8 cellular contexts compared by ENCODE assay signal in genomic region chr14:96391293-96392118, GRCh38. TPM values are rescaled to one million over a fixed set of nuclear protein-coding genes. Genes with fewer than 3 reads are reported as not detected.
DNase-seq lines count a peak whose midpoint lies in the region; ATAC-seq and TF ChIP-seq lines count a peak whose summit lies in the region.

No MANE protein-coding gene starts in this region.

- DNase-seq in GM04504 (ENCODE audit: low read depth) (peak; percentile 84), HFF-Myc (ENCODE audit: extremely low read depth, low read depth) (peak; percentile 55), MV-4-11 (lab: John Stamatoyannopoulos, UW) (peak; percentile 89), SJSA1 (ENCODE audit: low read depth in 1 of 2, low spot score in 2 of 2) (peak; percentile 72 to 97), glomerular visceral epithelial cell (ENCODE audit: extremely low spot score) (peak; percentile 98), omental fat pad (ENCODE audit: low spot score) (peak; percentile 95), testis (peak; percentile 93)
- peak; percentile 99 for DNase-seq in activated naive CD4-positive, alpha-beta T cell treated with anti-CD3 and anti-CD28 coated beads, Interleukin-2, amount 10 ng/mL, durations not matched to agents 7 days and 5 days

- H3K27ac ChIP-seq in SJSA1, result no peak overlapping the region; the same call in 1 of the 2 replicates
- peak overlapping the region in 1 of 2 donors; percentile 75 for H3K27ac ChIP-seq in testis

- no peak for TF ChIP-seq CTCF in HFF-Myc (IDR thresholded peaks at IDR 0.05; ENCODE audit: low read depth, low read length, missing control alignments)
- TF ChIP-seq CTCF in omental fat pad (IDR thresholded peaks at IDR 0.05), result no peak
- no peak for TF ChIP-seq CTCF in testis (IDR thresholded peaks at IDR 0.05)

- H3K27me3 Mint-ChIP-seq in activated naive CD4-positive, alpha-beta T cell treated with anti-CD3 and anti-CD28 coated beads, Interleukin-2, amount 10 ng/mL, durations not matched to agents 7 days and 5 days, result peaks cover 31% of the 10 kb centered on the region

- H3K27ac Mint-ChIP-seq in activated naive CD4-positive, alpha-beta T cell treated with anti-CD3 and anti-CD28 coated beads, Interleukin-2, amount 10 ng/mL, durations not matched to agents 7 days and 5 days, result peak overlapping the region; percentile 84

- peaks cover 12% of the 10 kb centered on the region for H3K4me1 ChIP-seq in SJSA1 (replicated peaks)
- H3K4me1 ChIP-seq in testis, result peaks cover 5% of the 10 kb centered on the region

- CTCF ChIA-PET in activated naive CD4-positive, alpha-beta T cell treated with anti-CD3 and anti-CD28 coated beads, Interleukin-2, amount 10 ng/mL, durations not matched to agents 7 days and 5 days (lab: Charles Lee), result no interaction called here

- ATAC-seq in omental fat pad (ENCODE audit: low FRiP score), result peak; percentile 99

- intact Hi-C loops in testis (cut with DNase I; ENCODE audit: low total_unique reads), result no loop called here

- H3K36me3 Mint-ChIP-seq in activated naive CD4-positive, alpha-beta T cell treated with anti-CD3 and anti-CD28 coated beads, Interleukin-2, amount 10 ng/mL, durations not matched to agents 7 days and 5 days, result peaks cover 5% of the 10 kb centered on the region

- H3K4me3 ChIP-seq in HFF-Myc (replicated peaks; ENCODE audit: low read depth, low read length) (peak overlapping the region; percentile 65), SJSA1 (peak overlapping the region; percentile 51), testis (peak overlapping the region; percentile 65 to 75)

- 1% methylated on average over 22 to 63 of the region's 79 CpGs for WGBS in testis, 2 donors

- H3K9me3 ChIP-seq in SJSA1 (replicated peaks) (no peaks in the 10 kb centered on the region), testis (no peaks in the 10 kb centered on the region)

- TF ChIP-seq POLR2A in testis (IDR thresholded peaks at IDR 0.05), result no peak

- H3K36me3 ChIP-seq in SJSA1 (no peaks in the 10 kb centered on the region), testis (ENCODE audit: low read depth, missing control alignments) (no peaks in the 10 kb centered on the region)

- no peaks in the 10 kb centered on the region for H3K9me3 Mint-ChIP-seq in activated naive CD4-positive, alpha-beta T cell treated with anti-CD3 and anti-CD28 coated beads, Interleukin-2, amount 10 ng/mL, durations not matched to agents 7 days and 5 days

- H3K4me3 Mint-ChIP-seq in activated naive CD4-positive, alpha-beta T cell treated with anti-CD3 and anti-CD28 coated beads, Interleukin-2, amount 10 ng/mL, durations not matched to agents 7 days and 5 days, result peak overlapping the region; percentile 85

- no peaks in the 10 kb centered on the region for H3K27me3 ChIP-seq in SJSA1 (replicated peaks)
- no peaks in the 10 kb centered on the region for H3K27me3 ChIP-seq in testis

- H3K4me1 Mint-ChIP-seq in activated naive CD4-positive, alpha-beta T cell treated with anti-CD3 and anti-CD28 coated beads, Interleukin-2, amount 10 ng/mL, durations not matched to agents 7 days and 5 days, result peaks cover 19% of the 10 kb centered on the region

RNA-seq across cellular contexts. Expression of gene AK7, which starts 0.4 kb away (rescaled TPM):
- not detected in 2 replicates for total RNA-seq in SJSA1 (2014; rRNA removed; shearing (Covaris generic))
- total RNA-seq in omental fat pad (1 to 10 TPM in 2 of 4 donors, under 1 TPM in 1, not detected in 1; 0.82 to 3.4 (median 1.3) TPM), testis (1 to 10 TPM; 8.5 to 8.8 TPM)
- 16.3 TPM for polyA plus RNA-seq in testis (ENCODE audit: insufficient read depth, low read depth, low replicate concordance)

RNA-seq across cellular contexts. Expression of gene GSKIP, which starts 28.2 kb away (rescaled TPM):
- 41.5 and 45.0 TPM in 2 replicates for total RNA-seq in SJSA1 (2014; rRNA removed; shearing (Covaris generic))
- total RNA-seq in omental fat pad, result 10 to 100 TPM; 10.6 to 32.8 (median 16.4) TPM
- 10 to 100 TPM; 11.2 to 25.4 TPM for total RNA-seq in testis
- polyA plus RNA-seq in testis (ENCODE audit: insufficient read depth, low read depth, low replicate concordance), result 68.3 TPM

RNA-seq across cellular contexts. Expression of gene ATG2B, which starts 28.4 kb away (rescaled TPM):
- total RNA-seq in SJSA1 (2014; rRNA removed; shearing (Covaris generic)), result 5.0 and 11.0 TPM in 2 replicates
- total RNA-seq in omental fat pad, result 10 to 100 TPM; 22.9 to 33.1 (median 27.3) TPM
- 10 to 100 TPM; 42.7 to 74.9 TPM for total RNA-seq in testis
- 44.8 TPM for polyA plus RNA-seq in testis (ENCODE audit: insufficient read depth, low read depth, low replicate concordance)
